Comparison of ENCODE assay signal across 8 cellular contexts in the genomic region with DNA sequence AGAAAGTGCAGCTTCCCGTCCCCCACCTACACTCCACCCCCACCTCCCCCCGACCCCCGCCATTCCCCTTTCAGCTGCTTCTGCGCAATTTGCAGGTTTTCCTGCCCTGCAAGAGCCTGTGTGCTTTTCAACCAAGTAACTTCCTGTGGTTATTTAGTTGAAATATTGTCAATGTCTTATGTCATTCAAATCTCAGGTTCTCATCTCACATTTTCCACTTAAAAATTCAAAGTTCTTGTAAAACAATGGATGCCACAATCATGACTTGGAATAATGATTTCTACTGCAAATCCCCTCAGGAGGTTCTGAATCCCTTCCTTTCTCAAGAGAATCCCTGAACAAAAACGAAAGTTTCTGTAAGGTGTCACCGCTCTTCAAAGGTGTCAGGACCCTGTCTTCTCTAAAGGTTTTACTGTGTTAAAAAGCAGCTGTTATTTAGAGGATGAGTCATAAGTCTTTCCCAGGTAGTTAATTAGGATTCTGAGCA. TPM values are rescaled to one million over a fixed set of nuclear protein-coding genes. Genes with fewer than 3 reads are reported as not detected.
DNase-seq lines count a peak whose midpoint lies in the region; ATAC-seq lines count a peak whose summit lies in the region.

No MANE protein-coding gene starts in this region.

- no peaks in the 10 kb centered on the region for H3K27me3 Mint-ChIP-seq in IgD-negative memory B cell
- H3K27me3 Mint-ChIP-seq in activated CD8-positive, alpha-beta T cell treated with anti-CD3 and anti-CD28 coated beads, Interleukin-2, amount 10 ng/mL, durations not matched to agents 7 days and 5 days (ENCODE audit: low read depth): no peaks in the 10 kb centered on the region

- intact Hi-C loops in sciatic nerve (cut with DNase I): loop anchor here (10.0 kb wide), 1 partner anchor 223 kb away; no protein-coding TSS in a partner anchor

- in situ Hi-C loops in ACHN (cut with HindIII; ENCODE audit: low pct_ligation_motif_present, low pct_unique_long_range_greater_than_20kb, low sequenced_read_pairs): no loop called here

- POLR2A ChIA-PET in activated CD8-positive, alpha-beta T cell treated with anti-CD3 and anti-CD28 coated beads, Interleukin-2, amount 10 ng/mL, durations not matched to agents 7 days and 5 days (lab: Charles Lee): interaction anchor here (0.5 to 7.5 kb wide), 38 partner anchors 9 to 924 kb away, joined by 3 to 175 read pairs (median 5); partner anchors contain the start of genes ARHGDIB, ATF7IP, C12orf60 and PDE6H

- peak overlapping the region; percentile 10 for H3K4me3 ChIP-seq in iPS-11a (ENCODE audit: low read depth, low read length)

- H3K4me3 Mint-ChIP-seq in IgD-negative memory B cell: peak overlapping the region; percentile 69 to 97 (median 80)
- peak overlapping the region; percentile 99 for H3K4me3 Mint-ChIP-seq in activated CD8-positive, alpha-beta T cell treated with anti-CD3 and anti-CD28 coated beads, Interleukin-2, amount 10 ng/mL, durations not matched to agents 7 days and 5 days

- peaks cover 10% of the 10 kb centered on the region for H3K36me3 Mint-ChIP-seq in IgD-negative memory B cell
- peaks cover 54% of the 10 kb centered on the region for H3K36me3 Mint-ChIP-seq in activated CD8-positive, alpha-beta T cell treated with anti-CD3 and anti-CD28 coated beads, Interleukin-2, amount 10 ng/mL, durations not matched to agents 7 days and 5 days (ENCODE audit: low read depth)

- peaks cover 0 to 4% (median 3%) of the 10 kb centered on the region in 3 donors for H3K9me3 Mint-ChIP-seq in IgD-negative memory B cell
- H3K9me3 Mint-ChIP-seq in activated CD8-positive, alpha-beta T cell treated with anti-CD3 and anti-CD28 coated beads, Interleukin-2, amount 10 ng/mL, durations not matched to agents 7 days and 5 days (ENCODE audit: insufficient read depth): no peaks in the 10 kb centered on the region

- peak; percentile 43 for DNase-seq in ACHN
- peak; percentile 53 for DNase-seq in activated CD8-positive, alpha-beta T cell treated with anti-CD3 and anti-CD28 coated beads, Interleukin-2, amount 10 ng/mL, durations not matched to agents 7 days and 5 days
- peak; percentile 21 for DNase-seq in stimulated activated CD8-positive, alpha-beta memory T cell treated with anti-CD3 and anti-CD28 coated beads, Interleukin-12 subunit alpha, Interleukin-12 subunit beta, amount 100 ng/mL, for 4 hours (ENCODE audit: low read depth)
- no peak for DNase-seq in sciatic nerve (ENCODE audit: low spot score)
- no peak for DNase-seq in NCI-H1105 (lab: John Stamatoyannopoulos, UW)
- DNase-seq in germinal center (ENCODE audit: low spot score): no peak

- H3K27ac Mint-ChIP-seq in IgD-negative memory B cell: peak overlapping the region; percentile 86 to 100 (median 91)
- peak overlapping the region; percentile 99 for H3K27ac Mint-ChIP-seq in activated CD8-positive, alpha-beta T cell treated with anti-CD3 and anti-CD28 coated beads, Interleukin-2, amount 10 ng/mL, durations not matched to agents 7 days and 5 days

- no peak for ATAC-seq in activated CD8-positive, alpha-beta T cell treated with anti-CD3 and anti-CD28 coated beads, Interleukin-2, amount 10 ng/mL, durations not matched to agents 7 days and 5 days
- no peak for ATAC-seq in sciatic nerve

- CTCF ChIA-PET in activated CD8-positive, alpha-beta T cell treated with anti-CD3 and anti-CD28 coated beads, Interleukin-2, amount 10 ng/mL, durations not matched to agents 7 days and 5 days (lab: Charles Lee): interaction anchor here (0.8 to 3.6 kb wide), 6 partner anchors 28 to 813 kb away, joined by 3 to 36 read pairs (median 4); partner anchors contain the start of genes ATF7IP, C12orf60 and WBP11

- H3K4me1 Mint-ChIP-seq in IgD-negative memory B cell: peaks cover 35 to 53% (median 47%) of the 10 kb centered on the region in 3 donors
- H3K4me1 Mint-ChIP-seq in activated CD8-positive, alpha-beta T cell treated with anti-CD3 and anti-CD28 coated beads, Interleukin-2, amount 10 ng/mL, durations not matched to agents 7 days and 5 days (ENCODE audit: low read depth): peaks cover 58% of the 10 kb centered on the region

RNA-seq across cellular contexts. Expression of gene WBP11, which starts 31.6 kb away (rescaled TPM):
- 59.3 TPM for polyA plus RNA-seq in IgD-negative memory B cell
- 10 to 100 TPM; 98.2 to 98.6 TPM for total RNA-seq in activated CD8-positive, alpha-beta T cell treated with anti-CD3 and anti-CD28 coated beads, Interleukin-2, amount 10 ng/mL, durations not matched to agents 7 days and 5 days
- total RNA-seq in sciatic nerve: 63.8 TPM

RNA-seq across cellular contexts. Expression of gene C12orf60, which starts 31.8 kb away (rescaled TPM):
- polyA plus RNA-seq in IgD-negative memory B cell: 0.70 TPM
- total RNA-seq in activated CD8-positive, alpha-beta T cell treated with anti-CD3 and anti-CD28 coated beads, Interleukin-2, amount 10 ng/mL, durations not matched to agents 7 days and 5 days: 1 to 10 TPM; 1.4 to 1.5 TPM
- total RNA-seq in sciatic nerve: 2.3 TPM

RNA-seq across cellular contexts. Expression of gene SMCO3, which starts 42.3 kb away (rescaled TPM):
- not detected for polyA plus RNA-seq in IgD-negative memory B cell
- total RNA-seq in activated CD8-positive, alpha-beta T cell treated with anti-CD3 and anti-CD28 coated beads, Interleukin-2, amount 10 ng/mL, durations not matched to agents 7 days and 5 days: not detected
- total RNA-seq in sciatic nerve: 21.0 TPM

Comparison
In these comparisons a context has a peak if more than half of its experiments do, and no peak if none do; other contexts are left out.
1. DNase-seq: peak in ACHN (single experiment), activated CD8-positive, alpha-beta T cell treated with anti-CD3 and anti-CD28 coated beads, Interleukin-2, amount 10 ng/mL, durations not matched to agents 7 days and 5 days (single experiment) and stimulated activated CD8-positive, alpha-beta memory T cell treated with anti-CD3 and anti-CD28 coated beads, Interleukin-12 subunit alpha, Interleukin-12 subunit beta, amount 100 ng/mL, for 4 hours (single experiment); none in sciatic nerve (single experiment), NCI-H1105 (single experiment) and germinal center (single experiment).
2. RNA of gene SMCO3, which starts 42.3 kb away (total RNA-seq): 21.0 TPM in sciatic nerve (single experiment); not detected in activated CD8-positive, alpha-beta T cell treated with anti-CD3 and anti-CD28 coated beads, Interleukin-2, amount 10 ng/mL, durations not matched to agents 7 days and 5 days; every median in the first group is over 10 times any median in the second.